29 cellular contexts compared by ENCODE assay signal in genomic region chr2:70501728-70502127, GRCh38. TPM values are rescaled to one million over a fixed set of nuclear protein-coding genes. Genes with fewer than 3 reads are reported as not detected.
"Had no signal": no experiment of that assay in that cellular context is flagged by ENCODE, and none has a peak within 500 bp of the region (broad histone marks: within the 10 kb centered on the region; RNA-seq: fewer than 3 reads in every experiment).

No MANE protein-coding gene starts in this region.

- H3K9me3 Mint-ChIP-seq: activated CD4-positive, alpha-beta memory T cell treated with anti-CD3 and anti-CD28 coated beads for 36 hours; activated CD4-positive, alpha-beta T cell treated with anti-CD3 and anti-CD28 coated beads, Interleukin-2, amount 10 ng/mL, durations not matched to agents 24 days and 14 days; activated naive CD4-positive, alpha-beta T cell treated with anti-CD3 and anti-CD28 coated beads, Interleukin-2, amount 10 ng/mL, durations not matched to agents 7 days and 5 days; activated naive CD8-positive, alpha-beta T cell treated with anti-CD3 and anti-CD28 coated beads for 36 hours; activated naive CD8-positive, alpha-beta T cell treated with anti-CD3 and anti-CD28 coated beads, Interleukin-2, amount 50 U/mL, for 24 hours had no signal

- H3K27me3 Mint-ChIP-seq: activated CD4-positive, alpha-beta memory T cell treated with anti-CD3 and anti-CD28 coated beads for 36 hours; activated naive CD8-positive, alpha-beta T cell treated with anti-CD3 and anti-CD28 coated beads, Interleukin-2, amount 50 U/mL, for 24 hours had no signal

- H3K36me3 ChIP-seq: adrenal gland, colonic mucosa, gastrocnemius medialis, heart left ventricle had no signal

- H3K36me3 Mint-ChIP-seq: activated CD4-positive, alpha-beta memory T cell treated with anti-CD3 and anti-CD28 coated beads for 36 hours; activated CD8-positive, alpha-beta memory T cell treated with anti-CD3 and anti-CD28 coated beads, Interleukin-2, amount 10 ng/mL, durations not matched to agents 7 days and 5 days; activated naive CD4-positive, alpha-beta T cell treated with anti-CD3 and anti-CD28 coated beads, Interleukin-2, amount 10 ng/mL, durations not matched to agents 7 days and 5 days; activated naive CD8-positive, alpha-beta T cell treated with anti-CD3 and anti-CD28 coated beads for 36 hours had no signal

- H3K27me3 ChIP-seq: body of pancreas, colonic mucosa, foreskin keratinocyte had no signal

- H3K4me1 Mint-ChIP-seq: activated CD4-positive, alpha-beta T cell treated with anti-CD3 and anti-CD28 coated beads for 36 hours; activated CD4-positive, alpha-beta T cell treated with anti-CD3 and anti-CD28 coated beads, Interleukin-2, amount 10 ng/mL, durations not matched to agents 24 days and 14 days; activated CD8-positive, alpha-beta memory T cell treated with anti-CD3 and anti-CD28 coated beads, Interleukin-2, amount 10 ng/mL, durations not matched to agents 7 days and 5 days; activated naive CD4-positive, alpha-beta T cell treated with anti-CD3 and anti-CD28 coated beads, Interleukin-2, amount 10 ng/mL, durations not matched to agents 7 days and 5 days; activated naive CD8-positive, alpha-beta T cell treated with anti-CD3 and anti-CD28 coated beads for 36 hours; activated naive CD8-positive, alpha-beta T cell treated with anti-CD3 and anti-CD28 coated beads, Interleukin-2, amount 50 U/mL, for 24 hours had no signal

- H3K4me3 ChIP-seq: adrenal gland, body of pancreas, colonic mucosa, gastrocnemius medialis, heart left ventricle had no signal

- H3K27ac Mint-ChIP-seq: activated CD4-positive, alpha-beta memory T cell treated with anti-CD3 and anti-CD28 coated beads for 36 hours; activated CD4-positive, alpha-beta T cell treated with anti-CD3 and anti-CD28 coated beads for 36 hours; activated CD4-positive, alpha-beta T cell treated with anti-CD3 and anti-CD28 coated beads, Interleukin-2, amount 10 ng/mL, durations not matched to agents 24 days and 14 days; activated CD8-positive, alpha-beta memory T cell treated with anti-CD3 and anti-CD28 coated beads, Interleukin-2, amount 10 ng/mL, durations not matched to agents 7 days and 5 days; activated CD8-positive, alpha-beta T cell treated with anti-CD3 and anti-CD28 coated beads, Interleukin-2, amount 10 ng/mL, durations not matched to agents 7 days and 5 days; activated naive CD4-positive, alpha-beta T cell treated with anti-CD3 and anti-CD28 coated beads, Interleukin-2, amount 10 ng/mL, durations not matched to agents 7 days and 5 days; activated naive CD8-positive, alpha-beta T cell treated with anti-CD3 and anti-CD28 coated beads for 36 hours; activated naive CD8-positive, alpha-beta T cell treated with anti-CD3 and anti-CD28 coated beads, Interleukin-2, amount 50 U/mL, for 24 hours had no signal

- DNase-seq: activated CD4-positive, alpha-beta memory T cell treated with anti-CD3 and anti-CD28 coated beads for 36 hours; activated CD4-positive, alpha-beta T cell treated with anti-CD3 and anti-CD28 coated beads for 36 hours; activated CD4-positive, alpha-beta T cell treated with anti-CD3 and anti-CD28 coated beads, Interleukin-2, amount 10 ng/mL, durations not matched to agents 24 days and 14 days; activated CD4-positive, CD25-positive, alpha-beta regulatory T cell; activated CD4-positive, CD25-positive, alpha-beta regulatory T cell treated with anti-CD3 and anti-CD28 coated beads, Interleukin-2, amount 50 U/mL, for 72 hours; activated CD8-positive, alpha-beta memory T cell treated with anti-CD3 and anti-CD28 coated beads, Interleukin-2, amount 10 ng/mL, durations not matched to agents 7 days and 5 days; activated CD8-positive, alpha-beta memory T cell treated with anti-CD3 and anti-CD28 coated beads, Interleukin-2, amount 50 U/mL, for 4 hours; activated CD8-positive, alpha-beta T cell treated with anti-CD3 and anti-CD28 coated beads, Interleukin-2, amount 10 ng/mL, durations not matched to agents 7 days and 5 days; activated gamma-delta T cell; activated naive CD4-positive, alpha-beta T cell; activated naive CD4-positive, alpha-beta T cell treated with anti-CD3 and anti-CD28 coated beads, Interleukin-2, amount 10 ng/mL, durations not matched to agents 7 days and 5 days; activated naive CD8-positive, alpha-beta T cell treated with anti-CD3 and anti-CD28 coated beads for 36 hours; activated naive CD8-positive, alpha-beta T cell treated with anti-CD3 and anti-CD28 coated beads, Interleukin-2, amount 50 U/mL, for 24 hours; activated T-cell treated with anti-CD3 and anti-CD28 coated beads, Interleukin-2, amount 50 U/mL, for 1 hour; activated T-cell treated with anti-CD3 and anti-CD28 coated beads, Interleukin-2, amount 50 U/mL, for 48 hours; adrenal gland; amygdala; aorta; body of pancreas; caudate nucleus; cerebellar nuclear complex; colonic mucosa; effector CD8-positive, alpha-beta T cell; erythroblast; foreskin keratinocyte; gastrocnemius medialis; glutamatergic neuron; heart left ventricle; T-helper 2 cell had no signal

- ATAC-seq: activated CD4-positive, alpha-beta T cell treated with anti-CD3 and anti-CD28 coated beads for 36 hours; activated CD8-positive, alpha-beta memory T cell treated with anti-CD3 and anti-CD28 coated beads, Interleukin-2, amount 10 ng/mL, durations not matched to agents 7 days and 5 days; activated CD8-positive, alpha-beta T cell treated with anti-CD3 and anti-CD28 coated beads, Interleukin-2, amount 10 ng/mL, durations not matched to agents 7 days and 5 days; activated naive CD8-positive, alpha-beta T cell treated with anti-CD3 and anti-CD28 coated beads, Interleukin-2, amount 50 U/mL, for 24 hours; body of pancreas; foreskin keratinocyte; gastrocnemius medialis; heart left ventricle had no signal

- H3K4me1 ChIP-seq: adrenal gland, body of pancreas, colonic mucosa, gastrocnemius medialis, heart left ventricle had no signal

- H3K27ac ChIP-seq: adrenal gland, body of pancreas, colonic mucosa, foreskin keratinocyte, gastrocnemius medialis, heart left ventricle had no signal

- H3K4me3 Mint-ChIP-seq: activated CD4-positive, alpha-beta memory T cell treated with anti-CD3 and anti-CD28 coated beads for 36 hours; activated CD4-positive, alpha-beta T cell treated with anti-CD3 and anti-CD28 coated beads for 36 hours; activated CD4-positive, alpha-beta T cell treated with anti-CD3 and anti-CD28 coated beads, Interleukin-2, amount 10 ng/mL, durations not matched to agents 24 days and 14 days; activated CD8-positive, alpha-beta memory T cell treated with anti-CD3 and anti-CD28 coated beads, Interleukin-2, amount 10 ng/mL, durations not matched to agents 7 days and 5 days; activated CD8-positive, alpha-beta T cell treated with anti-CD3 and anti-CD28 coated beads, Interleukin-2, amount 10 ng/mL, durations not matched to agents 7 days and 5 days; activated naive CD4-positive, alpha-beta T cell treated with anti-CD3 and anti-CD28 coated beads, Interleukin-2, amount 10 ng/mL, durations not matched to agents 7 days and 5 days; activated naive CD8-positive, alpha-beta T cell treated with anti-CD3 and anti-CD28 coated beads for 36 hours; activated naive CD8-positive, alpha-beta T cell treated with anti-CD3 and anti-CD28 coated beads, Interleukin-2, amount 50 U/mL, for 24 hours had no signal

- H3K9me3 ChIP-seq: adrenal gland, body of pancreas, colonic mucosa, gastrocnemius medialis had no signal

RNA-seq across cellular contexts. Expression of gene TGFA, which starts 51.9 kb away (rescaled TPM):
- total RNA-seq: activated CD4-positive, alpha-beta T cell treated with anti-CD3 and anti-CD28 coated beads, Interleukin-2, amount 10 ng/mL, durations not matched to agents 24 days and 14 days; activated CD8-positive, alpha-beta memory T cell treated with anti-CD3 and anti-CD28 coated beads, Interleukin-2, amount 10 ng/mL, durations not matched to agents 7 days and 5 days had no signal
